In genomic region chr5:60888359-60889061, GRCh38 we compare ENCODE assay signal across 1 cellular context.
TF ChIP-seq lines count a peak whose summit lies in the region.

No MANE protein-coding gene starts in this region.

TF ChIP-seq in WTC11, 78 proteins besides CTCF, POLR2A, EP300 and RAD21 (continued from another document):
- no peak for TF ChIP-seq ZNF263 (CRISPR knock-in tag; IDR thresholded peaks at IDR 0.05; ENCODE audit: low read depth)
- TF ChIP-seq SMAD3 (CRISPR knock-in tag; IDR thresholded peaks at IDR 0.05; ENCODE audit: borderline replicate concordance), result no peak
- TF ChIP-seq ZNF138 (CRISPR knock-in tag; conservative IDR thresholded peaks at IDR 0.05), result no peak
